ENCODE assay signal across 8 cellular contexts in genomic region chr9:94867281-94867841, GRCh38.
DNase-seq lines count a peak whose midpoint lies in the region; ATAC-seq and TF ChIP-seq lines count a peak whose summit lies in the region.

No MANE protein-coding gene starts in this region.

- H3K4me1 ChIP-seq in HCT116 (ENCODE audit: control insufficient read depth in 1 of 2, insufficient read depth in 2 of 2, low read length in 2 of 2) (peaks cover 47 to 58% of the 10 kb centered on the region in 2 experiments), left ventricle myocardium inferior (peaks cover 84% of the 10 kb centered on the region)

- TF ChIP-seq CTCF in HCT116 (IDR thresholded peaks at IDR 0.05 in 2 of 3, conservative IDR thresholded peaks at IDR 0.05 in 1 of 3; ENCODE audit: borderline replicate concordance in 1 of 3, insufficient read depth in 1 of 3, low read depth in 2 of 3, low read length in 2 of 3) (no peak), WTC11 (IDR thresholded peaks at IDR 0.05) (no peak), left ventricle myocardium inferior (IDR thresholded peaks at IDR 0.05; ENCODE audit: borderline replicate concordance) (no peak)

- DNase-seq in HCT116 (ENCODE audit: low read depth, low spot score) (peak; percentile 45), WTC11 (ENCODE audit: low spot score) (no peak), left ventricle myocardium inferior (peak; percentile 62), AML-193 (lab: John Stamatoyannopoulos, UW) (no peak), T-cell (no peak)

- H3K9me3 Mint-ChIP-seq in WTC11 (no peaks in the 10 kb centered on the region), T-cell (peaks cover 0 to 5% (median 0%) of the 10 kb centered on the region in 3 donors)

- H3K4me2 ChIP-seq in HCT116 (ENCODE audit: low read length), result peak overlapping the region; percentile 71

- H3K4me1 Mint-ChIP-seq in WTC11 (peaks cover 22% of the 10 kb centered on the region), T-cell (peaks cover 42 to 50% (median 45%) of the 10 kb centered on the region in 3 donors)

- peak overlapping the region; percentile 44 for H3K9ac ChIP-seq in HCT116 (ENCODE audit: low read length)

- no peak overlapping the region for H3K4me3 Mint-ChIP-seq in WTC11
- no peak overlapping the region for H3K4me3 Mint-ChIP-seq in T-cell

- RAD21 ChIA-PET in HCT116 (lab: Charles Lee; ENCODE audit: low non-redundant PET in 1 of 2, low total read pairs in 2 of 2, uncharacterized antibody in 2 of 2, unreplicated experiment in 2 of 2), result no interaction called here

- H4K20me1 ChIP-seq in HCT116 (ENCODE audit: insufficient read depth), result no peaks in the 10 kb centered on the region

- BruUV-seq in HCT116 (replicated peaks; lab: Mats Ljungman, UMichigan), result no TSS peak

- H3K27ac Mint-ChIP-seq in WTC11, result peak overlapping the region; percentile 30; the same call in 1 of the 2 replicates
- no peak overlapping the region for H3K27ac Mint-ChIP-seq in T-cell

- H3K27ac ChIP-seq in HCT116 (ENCODE audit: low read depth, low read length), result peak overlapping the region; percentile 62
- peak overlapping the region; percentile 94 for H3K27ac ChIP-seq in left ventricle myocardium inferior (replicated peaks)
- H3K27ac ChIP-seq in skin epidermis, result peak overlapping the region in 20 of 21 experiments; percentile 37 to 93 (median 76)

- peak overlapping the region in 1 of 2 experiments; percentile 36; a peak in 2 of 4 replicates for H3K4me3 ChIP-seq in HCT116 (replicated peaks in 1 of 2; ENCODE audit: low read depth in 1 of 2, low read length in 2 of 2)
- peak overlapping the region; percentile 37 for H3K4me3 ChIP-seq in left ventricle myocardium inferior
- H3K4me3 ChIP-seq in skin epidermis, result no peak overlapping the region

- CTCF ChIA-PET in HCT116 (lab: Charles Lee) (no interaction called here), WTC11 (lab: Charles Lee) (no interaction called here), T-cell (lab: Charles Lee) (no interaction called here)

- TF ChIP-seq POLR2A in HCT116 (IDR thresholded peaks at IDR 0.05; ENCODE audit: borderline replicate concordance, extremely low read depth, insufficient read depth, insufficient read length), result no peak

- ATAC-seq in HCT116 (peak; percentile 84), WTC11 (no peak; the same call in 1 of the 2 replicates), T-cell (replicated peaks in 1 of 4) (no peak), GM18907 (IDR thresholded peaks at IDR 0.05; ENCODE audit: unreplicated experiment) (no peak), GM18498 (IDR thresholded peaks at IDR 0.05; ENCODE audit: unreplicated experiment) (no peak)

- H3K27me3 Mint-ChIP-seq in WTC11 (ENCODE audit: low read depth) (no peaks in the 10 kb centered on the region), T-cell (no peaks in the 10 kb centered on the region)

- intact Hi-C loops in HCT116 (cut with micrococcal nuclease), result loop anchor here (5.0 kb wide), 1 partner anchor 135 kb away; no protein-coding TSS in a partner anchor
- intact Hi-C loops in left ventricle myocardium inferior (cut with micrococcal nuclease), result loop anchor here (5.0 to 10.0 kb wide), 2 partner anchors 83 to 140 kb away; no protein-coding TSS in a partner anchor

- POLR2A ChIA-PET in HCT116 (lab: Charles Lee) (interaction anchor here (0.6 to 1.2 kb wide), 3 partner anchors 12 to 77 kb away, joined by 3 to 5 read pairs (median 3); no protein-coding TSS in a partner anchor), WTC11 (lab: Charles Lee) (no interaction called here), T-cell (lab: Charles Lee) (no interaction called here)

- no peak overlapping the region for H2AFZ ChIP-seq in HCT116 (ENCODE audit: low read depth, low read length, poor library complexity, severe bottlenecking)

- no peak; the same call in 1 of the 2 replicates for TF ChIP-seq RAD21 in HCT116 (IDR thresholded peaks at IDR 0.05; ENCODE audit: low read depth)

- H3K9me3 ChIP-seq in HCT116 (ENCODE audit: control insufficient read depth in 1 of 2, insufficient read depth in 1 of 2, low read depth in 1 of 2, low read length in 2 of 2) (no peaks in the 10 kb centered on the region), left ventricle myocardium inferior (replicated peaks) (no peaks in the 10 kb centered on the region)

- no peaks in the 10 kb centered on the region for H3K36me3 Mint-ChIP-seq in WTC11
- no peaks in the 10 kb centered on the region for H3K36me3 Mint-ChIP-seq in T-cell

- no peaks in the 10 kb centered on the region for H3K36me3 ChIP-seq in HCT116 (ENCODE audit: control insufficient read depth in 1 of 2, insufficient read depth in 2 of 2, low read length in 2 of 2)
- no peaks in the 10 kb centered on the region for H3K36me3 ChIP-seq in left ventricle myocardium inferior

- no peaks in the 10 kb centered on the region for H3K79me2 ChIP-seq in HCT116 (ENCODE audit: insufficient read depth, low read length)

- H3K9me2 ChIP-seq in HCT116 (ENCODE audit: insufficient read depth), result no peaks in the 10 kb centered on the region

- H3K27me3 ChIP-seq in HCT116 (ENCODE audit: insufficient read depth, low read length) (no peaks in the 10 kb centered on the region), left ventricle myocardium inferior (ENCODE audit: low read depth) (no peaks in the 10 kb centered on the region)

TF ChIP-seq in HCT116, 20 proteins besides CTCF, POLR2A, EP300 and RAD21:
- TF ChIP-seq POLR2AphosphoS5 (IDR thresholded peaks at IDR 0.05; ENCODE audit: low read depth, low read length) (no peak), SIN3A (IDR thresholded peaks at IDR 0.05; ENCODE audit: low read depth) (no peak), CBX3 (IDR thresholded peaks at IDR 0.05; ENCODE audit: low read depth) (0 out of 2 replicates have a peak, but pooled peaks have one; percentile 63), ZFX (IDR thresholded peaks at IDR 0.05) (no peak), SP1 (IDR thresholded peaks at IDR 0.05; ENCODE audit: low read depth) (peak; percentile 47), SRF (IDR thresholded peaks at IDR 0.05; ENCODE audit: low read depth) (0 out of 2 replicates have a peak, but pooled peaks have one; percentile 35), JUND (IDR thresholded peaks at IDR 0.05) (0 out of 2 replicates have a peak, but pooled peaks have one; percentile 17), CEBPB (IDR thresholded peaks at IDR 0.05; ENCODE audit: low read depth) (peak; percentile 70)

TF ChIP-seq in WTC11, 78 proteins besides CTCF, POLR2A, EP300 and RAD21:
- TF ChIP-seq, protein P1, sequence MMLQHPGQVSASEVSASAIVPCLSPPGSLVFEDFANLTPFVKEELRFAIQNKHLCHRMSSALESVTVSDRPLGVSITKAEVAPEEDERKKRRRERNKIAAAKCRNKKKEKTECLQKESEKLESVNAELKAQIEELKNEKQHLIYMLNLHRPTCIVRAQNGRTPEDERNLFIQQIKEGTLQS (CRISPR knock-in tag; conservative IDR thresholded peaks at IDR 0.05), result no peak
- TF ChIP-seq GABPB1 (CRISPR knock-in tag; IDR thresholded peaks at IDR 0.05), result peak; percentile 13; the same call in 1 of the 2 replicates

Comparison
In these comparisons a context has a peak if more than half of its experiments do, and no peak if none do; other contexts are left out.
1. DNase-seq: peak in HCT116 (single experiment) and left ventricle myocardium inferior (single experiment); none in WTC11 (single experiment), AML-193 (0 of 2) and T-cell (0 of 34).
2. Of the 4 proteins assayed by ChIP-seq in both WTC11 and HCT116: peak only in WTC11: none; only in HCT116: SP1; in both: none; in neither: 3.
3. Peak in every context shown above with its lines, with median percentiles within 50 percentile points of each other: H3K27ac ChIP-seq.